Comparison of ENCODE assay signal across 22 cellular contexts in genomic region chr5:42555010-42555409, GRCh38.
"Had no signal": no experiment of that assay in that cellular context is flagged by ENCODE, and none has a peak within 500 bp of the region (broad histone marks: within the 10 kb centered on the region; RNA-seq: fewer than 3 reads in every experiment).

No MANE protein-coding gene starts in this region.

- FAIRE-seq: kidney, pancreas, small intestine had no signal

- H3K4me2 ChIP-seq: hepatocyte had no signal

- H3K27me3 ChIP-seq: colonic mucosa, gastroesophageal sphincter, heart left ventricle, hepatocyte, pancreas, right atrium auricular region, suprapubic skin, transverse colon, upper lobe of right lung, uterus had no signal

- H3K4me3 ChIP-seq: colonic mucosa, gastroesophageal sphincter, heart left ventricle, hepatocyte, left ventricle myocardium inferior, lung, pancreas, right atrium auricular region, suprapubic skin, transverse colon, upper lobe of right lung, uterus had no signal

- H3K36me3 ChIP-seq: colonic mucosa, gastroesophageal sphincter, heart left ventricle, left ventricle myocardium inferior, pancreas, right atrium auricular region, suprapubic skin, transverse colon, upper lobe of right lung, uterus had no signal

- ATAC-seq: gastroesophageal sphincter; natural killer cell; pancreas; stimulated activated naive B cell treated with anti-CD40 and anti-IgM and Interleukin-4, amounts not matched to agents 10 μg/mL and 1 μg/mL and 100 μg/mL, for 72 hours; upper lobe of right lung had no signal

- H2AFZ ChIP-seq: hepatocyte had no signal

- H3K4me1 ChIP-seq: colonic mucosa, suprapubic skin, transverse colon, upper lobe of right lung, uterus had no signal

- H3K9me3 ChIP-seq: colonic mucosa, gastroesophageal sphincter, heart left ventricle, left ventricle myocardium inferior, pancreas, right atrium auricular region, suprapubic skin, transverse colon, upper lobe of right lung, uterus had no signal

- H3K27ac ChIP-seq: colonic mucosa, gastroesophageal sphincter, heart left ventricle, left ventricle myocardium inferior, pancreas, right atrium auricular region, suprapubic skin, transverse colon, upper lobe of right lung, uterus had no signal

- DNase-seq: colonic mucosa; effector CD8-positive, alpha-beta T cell; endodermal cell; foreskin fibroblast; heart left ventricle; kidney; left ventricle myocardium inferior; natural killer cell; occipital lobe; pancreas; small intestine; stimulated activated CD4-positive, alpha-beta T cell treated with anti-CD3 and anti-CD28 coated beads, Interleukin-15, amount 100 ng/mL, for 24 hours; stimulated activated CD4-positive, alpha-beta T cell treated with anti-CD3 and anti-CD28 coated beads, Interleukin-2, amount 100 ng/mL, for 48 hours; stimulated activated naive B cell treated with anti-CD40 and anti-IgM and Interleukin-4, amounts not matched to agents 10 μg/mL and 1 μg/mL and 100 μg/mL, for 72 hours; transverse colon; upper lobe of right lung; uterus had no signal
